In the genomic region with DNA sequence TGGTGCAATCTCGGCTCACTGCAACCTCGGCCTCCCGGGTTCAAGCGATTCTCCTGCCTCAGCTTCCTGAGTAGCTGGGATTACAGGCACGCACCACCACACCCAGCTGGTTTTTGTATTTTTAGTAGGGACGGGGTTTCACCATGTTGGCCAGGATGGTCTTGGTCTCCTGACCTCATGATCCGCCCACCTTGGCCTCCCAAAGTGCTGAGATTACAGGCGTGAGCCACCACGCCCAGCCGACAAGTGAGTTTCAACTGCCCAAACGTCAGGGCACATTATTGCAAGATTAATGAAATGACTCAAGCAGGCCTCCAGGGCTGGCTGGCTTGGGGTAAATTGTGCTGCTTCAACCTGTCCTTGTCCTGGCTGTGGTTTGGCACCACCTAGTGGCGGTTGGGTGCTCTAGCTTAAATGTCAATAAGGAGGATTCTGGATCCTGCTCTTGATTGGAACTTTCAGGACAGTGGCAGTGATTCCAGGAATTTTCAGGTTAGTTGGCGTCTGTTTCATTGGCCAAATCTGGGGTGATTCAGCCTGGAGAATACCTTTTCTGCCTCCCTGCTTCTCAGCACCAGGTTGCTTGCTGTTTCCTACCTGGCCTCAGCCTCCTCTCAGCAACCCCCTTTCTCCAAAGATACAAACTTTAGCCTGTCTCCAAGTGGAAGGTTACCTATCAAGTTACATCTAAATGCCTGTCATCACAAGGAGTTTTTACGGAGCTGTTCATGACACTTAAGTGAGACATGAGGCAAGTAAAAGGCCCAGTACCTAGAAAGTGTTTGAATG, we compare ENCODE assay signal across 8 cellular contexts. TPM values are rescaled to one million over a fixed set of nuclear protein-coding genes. Genes with fewer than 3 reads are reported as not detected.
DNase-seq lines count a peak whose midpoint lies in the region; ATAC-seq and TF ChIP-seq lines count a peak whose summit lies in the region.

No MANE protein-coding gene starts in this region.

- no peak overlapping the region for H3K4me3 ChIP-seq in lower lobe of right lung

- peak; percentile 48 for ATAC-seq in GM18505 (IDR thresholded peaks at IDR 0.05; ENCODE audit: unreplicated experiment)
- ATAC-seq in HG03520 (IDR thresholded peaks at IDR 0.05; ENCODE audit: unreplicated experiment), result peak; percentile 57
- ATAC-seq in lower lobe of right lung, result peak; percentile 88 to 95

- TF ChIP-seq CTCF in lower lobe of right lung (IDR thresholded peaks at IDR 0.05), result peak; percentile 92

- peak overlapping the region; percentile 26 for H3K27ac ChIP-seq in lower lobe of right lung

- peaks cover 65% of the 10 kb centered on the region for H3K4me1 ChIP-seq in lower lobe of right lung

- peaks cover 10% of the 10 kb centered on the region for H3K36me3 ChIP-seq in lower lobe of right lung

- DNase-seq in 8988T (peak; percentile 67), NCI-H748 treated with DMSO at 0.1 percent for 48 hours (lab: John Stamatoyannopoulos, UW) (peak; percentile 25), dermis microvascular lymphatic vessel endothelial cell (ENCODE audit: low read depth in 2 of 2) (peak; percentile 91 to 96), lower lobe of right lung (peak; percentile 94)
- DNase-seq in activated CD4-positive, alpha-beta T cell treated with anti-CD3 and anti-CD28 coated beads, Interleukin-2, amount 50 U/mL, for 1 hour, result peak; percentile 85
- peak; percentile 65 for DNase-seq in stimulated activated CD8-positive, alpha-beta memory T cell treated with anti-CD3 and anti-CD28 coated beads, Interleukin-12 subunit alpha, Interleukin-12 subunit beta, amount 100 ng/mL, for 24 hours (ENCODE audit: extremely low read depth)

- H3K27me3 ChIP-seq in lower lobe of right lung (ENCODE audit: low read depth), result no peaks in the 10 kb centered on the region

- TF ChIP-seq POLR2A in GM18505 (IDR thresholded peaks at IDR 0.05; ENCODE audit: borderline replicate concordance, extremely low read depth, insufficient read depth, insufficient read length), result no peak

- intact Hi-C loops in lower lobe of right lung (cut with DNase I), result loop anchor here (5.0 kb wide), 1 partner anchor 144 kb away; no protein-coding TSS in a partner anchor

- H3K9me3 ChIP-seq in lower lobe of right lung, result no peaks in the 10 kb centered on the region

RNA-seq across cellular contexts. Expression of gene SACM1L, which starts 32.4 kb away (rescaled TPM):
- total RNA-seq in dermis microvascular lymphatic vessel endothelial cell (27.3 and 31.5 TPM in 2 replicates), lower lobe of right lung (80.5 TPM)

Comparison
In these comparisons a context has a peak if more than half of its experiments do, and no peak if none do; other contexts are left out.
1. DNase-seq: peak in every context shown above with its lines; median percentile 94 in lower lobe of right lung; 94 in dermis microvascular lymphatic vessel endothelial cell; 85 in activated CD4-positive, alpha-beta T cell treated with anti-CD3 and anti-CD28 coated beads, Interleukin-2, amount 50 U/mL, for 1 hour; 67 in 8988T; 65 in stimulated activated CD8-positive, alpha-beta memory T cell treated with anti-CD3 and anti-CD28 coated beads, Interleukin-12 subunit alpha, Interleukin-12 subunit beta, amount 100 ng/mL, for 24 hours; 25 in NCI-H748 treated with DMSO at 0.1 percent for 48 hours.